ENCODE assay signal across 9 cellular contexts in genomic region chr1:248824701-248825100, GRCh38. TPM values are rescaled to one million over a fixed set of nuclear protein-coding genes. Genes with fewer than 3 reads are reported as not detected.
DNase-seq lines count a peak whose midpoint lies in the region; ATAC-seq, FAIRE-seq and TF ChIP-seq lines count a peak whose summit lies in the region.
"Had no signal": no experiment of that assay in that cellular context is flagged by ENCODE, and none has a peak within 500 bp of the region (broad histone marks: within the 10 kb centered on the region; RNA-seq: fewer than 3 reads in every experiment).

No MANE protein-coding gene starts in this region.

- peaks cover 14 to 21% of the 10 kb centered on the region in 2 experiments for H3K36me3 ChIP-seq in SK-N-SH (replicated peaks in 1 of 2; ENCODE audit: control insufficient read depth in 1 of 2, insufficient read depth in 2 of 2, low read length in 1 of 2)
- H3K36me3 ChIP-seq in keratinocyte (ENCODE audit: control insufficient read depth in 2 of 2, extremely low read depth in 1 of 2, insufficient read depth in 2 of 2, low read length in 2 of 2), result peaks cover 8 to 18% of the 10 kb centered on the region in 2 experiments

- peaks cover 2% of the 10 kb centered on the region for H3K9me1 ChIP-seq in keratinocyte (ENCODE audit: control insufficient read depth, extremely low read depth, insufficient read depth, low read length)

- peak overlapping the region; percentile 82 for H3K9ac ChIP-seq in SK-N-SH
- H3K9ac ChIP-seq in keratinocyte (ENCODE audit: control insufficient read depth, extremely low read depth, insufficient read depth, low read length), result peak overlapping the region; percentile 94

- intact Hi-C loops in sciatic nerve (cut with DNase I), result no loop called here

- TF ChIP-seq RAD21 in SK-N-SH (IDR thresholded peaks at IDR 0.05; ENCODE audit: low read length), result no peak

- peaks cover 49% of the 10 kb centered on the region for H3K79me2 ChIP-seq in SK-N-SH (ENCODE audit: insufficient read depth)
- peaks cover 54% of the 10 kb centered on the region for H3K79me2 ChIP-seq in keratinocyte (ENCODE audit: control insufficient read depth, insufficient read depth, low read length)

- DNase-seq in SK-N-SH (no peak), keratinocyte (ENCODE audit: low read depth, low spot score) (no peak), DMS79 treated with DMSO at 0.1 percent for 48 hours (lab: John Stamatoyannopoulos, UW) (no peak), HK-2 (ENCODE audit: unreplicated experiment) (no peak), sciatic nerve (ENCODE audit: low spot score) (no peak)

- no peaks in the 10 kb centered on the region for H3K27me3 Mint-ChIP-seq in activated T-helper 17 cell treated with anti-CD3 and anti-CD28 coated beads, Interleukin-2, amount 50 U/mL, for 72 hours
- no peaks in the 10 kb centered on the region for H3K27me3 Mint-ChIP-seq in stimulated activated memory B cell treated with anti-CD40 and anti-IgM and Interleukin-4, amounts not matched to agents 10 μg/mL and 1 μg/mL and 100 μg/mL, for 72 hours

- H3K4me1 ChIP-seq in SK-N-SH (ENCODE audit: control insufficient read depth in 1 of 2, insufficient read depth in 2 of 2, low read depth in 1 of 2, low read length in 1 of 2) (peaks cover 37 to 48% of the 10 kb centered on the region in 2 experiments), keratinocyte (ENCODE audit: control insufficient read depth, extremely low read depth, insufficient read depth, low read length) (peaks cover 24% of the 10 kb centered on the region)

- no peaks in the 10 kb centered on the region for H3K9me2 ChIP-seq in SK-N-SH

- no peak for ATAC-seq in SK-N-SH treated with all-trans-retinoic acid at 6 μM for 48 hours
- ATAC-seq in activated T-helper 17 cell treated with anti-CD3 and anti-CD28 coated beads, Interleukin-2, amount 50 U/mL, for 72 hours (replicated peaks), result no peak
- ATAC-seq in stimulated activated memory B cell treated with anti-CD40 and anti-IgM and Interleukin-4, amounts not matched to agents 10 μg/mL and 1 μg/mL and 100 μg/mL, for 72 hours, result no peak
- no peak for ATAC-seq in sciatic nerve

- no peak for FAIRE-seq in keratinocyte (lab: Jason Lieb, UNC)
- FAIRE-seq: RCC 7860 had no signal

- TF ChIP-seq EP300 in SK-N-SH (IDR thresholded peaks at IDR 0.05; ENCODE audit: borderline replicate concordance in 1 of 2, low read depth in 1 of 2, low read length in 1 of 2), result no peak

- 85% methylated on average over 3 of the region's 3 CpGs for WGBS in SK-N-SH (ENCODE audit: low lambda C conversion rate)

- dilution Hi-C loops in keratinocyte (cut with MboI; ENCODE audit: extremely low pct_ligation_motif_present, low sequenced_read_pairs), result no loop called here

- POLR2A ChIA-PET in SK-N-SH (lab: Yijun Ruan, JAX), result interaction anchor here (3.5 kb wide), 1 partner anchor 13 kb away, joined by 20 read pairs; the partner anchor contains the start of gene ZNF672

- TF ChIP-seq CTCF in SK-N-SH (IDR thresholded peaks at IDR 0.05), result no peak
- TF ChIP-seq CTCF in keratinocyte (optimal IDR thresholded peaks at IDR 0.05 in 1 of 3, IDR thresholded peaks at IDR 0.05 in 1 of 3, conservative IDR thresholded peaks at IDR 0.05 in 1 of 3; ENCODE audit: extremely low read depth in 1 of 3, insufficient read depth in 2 of 3, low read length in 3 of 3), result no peak

- H3K27me3 ChIP-seq in SK-N-SH (ENCODE audit: insufficient read depth), result no peaks in the 10 kb centered on the region
- no peaks in the 10 kb centered on the region for H3K27me3 ChIP-seq in keratinocyte (ENCODE audit: control insufficient read depth, extremely low read depth, insufficient read depth, low read length)

- peak overlapping the region; percentile 82 for H3K4me3 Mint-ChIP-seq in activated T-helper 17 cell treated with anti-CD3 and anti-CD28 coated beads, Interleukin-2, amount 50 U/mL, for 72 hours
- H3K4me3 Mint-ChIP-seq in stimulated activated memory B cell treated with anti-CD40 and anti-IgM and Interleukin-4, amounts not matched to agents 10 μg/mL and 1 μg/mL and 100 μg/mL, for 72 hours, result peak overlapping the region; percentile 98

- H4K20me1 ChIP-seq in SK-N-SH (ENCODE audit: insufficient read depth) (peaks cover 6% of the 10 kb centered on the region; the same call in 1 of the 2 replicates), keratinocyte (ENCODE audit: control insufficient read depth, extremely low read depth, insufficient read depth, low read length) (no peaks in the 10 kb centered on the region)

- CTCF ChIA-PET in SK-N-SH (lab: Yijun Ruan, JAX), result interaction anchor here (0.8 to 1.4 kb wide), 4 partner anchors 13 to 205 kb away, joined by 3 to 5 read pairs (median 4); partner anchors contain the start of gene ZNF672

- H2AFZ ChIP-seq in SK-N-SH (ENCODE audit: low read depth) (no peak overlapping the region), keratinocyte (ENCODE audit: control insufficient read depth, low read length) (no peak overlapping the region)

- H3K36me3 Mint-ChIP-seq in activated T-helper 17 cell treated with anti-CD3 and anti-CD28 coated beads, Interleukin-2, amount 50 U/mL, for 72 hours (ENCODE audit: low read depth), result peaks cover 68% of the 10 kb centered on the region
- peaks cover 34% of the 10 kb centered on the region for H3K36me3 Mint-ChIP-seq in stimulated activated memory B cell treated with anti-CD40 and anti-IgM and Interleukin-4, amounts not matched to agents 10 μg/mL and 1 μg/mL and 100 μg/mL, for 72 hours

- peak overlapping the region; percentile 81 for H3K4me2 ChIP-seq in SK-N-SH
- H3K4me2 ChIP-seq in keratinocyte (ENCODE audit: control insufficient read depth, extremely low read depth, insufficient read depth, low read depth, low read length), result peak overlapping the region; percentile 96

- peaks cover 4% of the 10 kb centered on the region for H3K9me3 Mint-ChIP-seq in activated T-helper 17 cell treated with anti-CD3 and anti-CD28 coated beads, Interleukin-2, amount 50 U/mL, for 72 hours
- no peaks in the 10 kb centered on the region for H3K9me3 Mint-ChIP-seq in stimulated activated memory B cell treated with anti-CD40 and anti-IgM and Interleukin-4, amounts not matched to agents 10 μg/mL and 1 μg/mL and 100 μg/mL, for 72 hours

- H3K27ac ChIP-seq in SK-N-SH (ENCODE audit: low read depth in 2 of 2, low read length in 1 of 2) (peak overlapping the region in 1 of 2 experiments; percentile 92; a peak in 2 of 4 replicates), keratinocyte (ENCODE audit: control insufficient read depth, insufficient read depth, low read length) (no peak overlapping the region)

- peak overlapping the region; percentile 95 for H3K27ac Mint-ChIP-seq in activated T-helper 17 cell treated with anti-CD3 and anti-CD28 coated beads, Interleukin-2, amount 50 U/mL, for 72 hours
- H3K27ac Mint-ChIP-seq in stimulated activated memory B cell treated with anti-CD40 and anti-IgM and Interleukin-4, amounts not matched to agents 10 μg/mL and 1 μg/mL and 100 μg/mL, for 72 hours, result peak overlapping the region; percentile 91

- peaks cover 37% of the 10 kb centered on the region for H3K4me1 Mint-ChIP-seq in activated T-helper 17 cell treated with anti-CD3 and anti-CD28 coated beads, Interleukin-2, amount 50 U/mL, for 72 hours
- peaks cover 72% of the 10 kb centered on the region for H3K4me1 Mint-ChIP-seq in stimulated activated memory B cell treated with anti-CD40 and anti-IgM and Interleukin-4, amounts not matched to agents 10 μg/mL and 1 μg/mL and 100 μg/mL, for 72 hours

- H3K9me3 ChIP-seq in SK-N-SH (no peaks in the 10 kb centered on the region), keratinocyte (ENCODE audit: control insufficient read depth, low read depth, low read length) (no peaks in the 10 kb centered on the region)

- peak overlapping the region; percentile 72 for H3K4me3 ChIP-seq in SK-N-SH (ENCODE audit: low read depth in 2 of 2, low read length in 1 of 2)
- peak overlapping the region; percentile 79 to 98 (median 97) for H3K4me3 ChIP-seq in keratinocyte (ENCODE audit: control insufficient read depth in 2 of 3, extremely low read depth in 1 of 3, insufficient read depth in 2 of 3, low read depth in 1 of 3, low read length in 3 of 3)

- H3F3A ChIP-seq in SK-N-SH (replicated peaks; ENCODE audit: insufficient read depth), result peaks cover 41% of the 10 kb centered on the region

RNA-seq across cellular contexts. Expression of gene SH3BP5L, which starts 1.0 kb away (rescaled TPM):
- polyA plus RNA-seq in SK-N-SH (2012; rRNA removed) (32.1 and 37.3 TPM in 2 replicates), keratinocyte (13.2 to 21.2 TPM (median 17.3 TPM) in 3 replicates)
- 16.7 and 25.0 TPM in 2 replicates for polyA plus RNA-seq in SK-N-SH (2012; cell fraction: cytosol; rRNA removed)
- 57.5 and 58.1 TPM in 2 replicates for polyA plus RNA-seq in SK-N-SH (2012; cell fraction: nucleus; rRNA removed)
- 10 to 100 TPM; 21.0 to 25.6 TPM for total RNA-seq in activated T-helper 17 cell treated with anti-CD3 and anti-CD28 coated beads, Interleukin-2, amount 50 U/mL, for 72 hours
- 7.3 TPM for polyA plus RNA-seq in keratinocyte (2011; ENCODE audit: low read depth)
- 13.4 and 16.9 TPM in 2 replicates for polyA plus RNA-seq in keratinocyte (2011; cell fraction: cytosol; rRNA removed)
- 29.2 TPM in 2 replicates for polyA plus RNA-seq in keratinocyte (2011; cell fraction: nucleus; rRNA removed)
- 11.7 and 17.9 TPM in 2 replicates for polyA plus RNA-seq in keratinocyte (2012; ENCODE audit: low replicate concordance)
- polyA minus RNA-seq in keratinocyte, result 15.0 to 26.4 TPM (median 20.5 TPM) in 3 replicates
- 18.4 TPM for polyA minus RNA-seq in keratinocyte (2011; cell fraction: cytosol; rRNA and poly(A)+ RNA removed)
- polyA minus RNA-seq in keratinocyte (2011; cell fraction: nucleus; rRNA and poly(A)+ RNA removed), result 12.1 and 15.7 TPM in 2 replicates
- total RNA-seq in sciatic nerve, result 19.7 TPM

RNA-seq across cellular contexts. Expression of gene ZNF672, which starts 13.3 kb away (rescaled TPM):
- polyA plus RNA-seq in SK-N-SH (2012; rRNA removed), result 14.2 and 16.0 TPM in 2 replicates
- 9.0 and 12.7 TPM in 2 replicates for polyA plus RNA-seq in SK-N-SH (2012; cell fraction: cytosol; rRNA removed)
- polyA plus RNA-seq in SK-N-SH (2012; cell fraction: nucleus; rRNA removed), result 24.5 and 34.1 TPM in 2 replicates
- 10 to 100 TPM; 36.1 to 38.8 TPM for total RNA-seq in activated T-helper 17 cell treated with anti-CD3 and anti-CD28 coated beads, Interleukin-2, amount 50 U/mL, for 72 hours
- 12.6 to 16.9 TPM (median 15.4 TPM) in 3 replicates for polyA plus RNA-seq in keratinocyte
- polyA plus RNA-seq in keratinocyte (2011; ENCODE audit: low read depth), result 2.9 TPM
- 11.3 and 12.8 TPM in 2 replicates for polyA plus RNA-seq in keratinocyte (2011; cell fraction: cytosol; rRNA removed)
- polyA plus RNA-seq in keratinocyte (2011; cell fraction: nucleus; rRNA removed), result 15.4 and 15.6 TPM in 2 replicates
- 11.2 and 12.4 TPM in 2 replicates for polyA plus RNA-seq in keratinocyte (2012; ENCODE audit: low replicate concordance)
- 14.9 to 19.9 TPM (median 19.3 TPM) in 3 replicates for polyA minus RNA-seq in keratinocyte
- polyA minus RNA-seq in keratinocyte (2011; cell fraction: cytosol; rRNA and poly(A)+ RNA removed), result 24.6 TPM
- polyA minus RNA-seq in keratinocyte (2011; cell fraction: nucleus; rRNA and poly(A)+ RNA removed), result 11.7 and 12.8 TPM in 2 replicates
- total RNA-seq in sciatic nerve, result 27.6 TPM

RNA-seq across cellular contexts. Expression of gene ZNF692, which starts 34.2 kb away (rescaled TPM):
- 47.0 and 62.9 TPM in 2 replicates for polyA plus RNA-seq in SK-N-SH (2012; rRNA removed)
- polyA plus RNA-seq in SK-N-SH (2012; cell fraction: cytosol; rRNA removed), result 8.9 and 14.8 TPM in 2 replicates
- 466 and 588 TPM in 2 replicates for polyA plus RNA-seq in SK-N-SH (2012; cell fraction: nucleus; rRNA removed)
- 100 to 1,000 TPM; 103 to 108 TPM for total RNA-seq in activated T-helper 17 cell treated with anti-CD3 and anti-CD28 coated beads, Interleukin-2, amount 50 U/mL, for 72 hours
- 18.7 to 48.9 TPM (median 27.0 TPM) in 3 replicates for polyA plus RNA-seq in keratinocyte
- polyA plus RNA-seq in keratinocyte (2011; ENCODE audit: low read depth), result 7.4 TPM
- 11.4 TPM in 2 replicates for polyA plus RNA-seq in keratinocyte (2011; cell fraction: cytosol; rRNA removed)
- 207 and 235 TPM in 2 replicates for polyA plus RNA-seq in keratinocyte (2011; cell fraction: nucleus; rRNA removed)
- polyA plus RNA-seq in keratinocyte (2012; ENCODE audit: low replicate concordance), result 17.6 and 43.9 TPM in 2 replicates
- 12.8 to 14.5 TPM (median 13.8 TPM) in 3 replicates for polyA minus RNA-seq in keratinocyte
- polyA minus RNA-seq in keratinocyte (2011; cell fraction: cytosol; rRNA and poly(A)+ RNA removed), result 15.2 TPM
- 22.2 and 23.7 TPM in 2 replicates for polyA minus RNA-seq in keratinocyte (2011; cell fraction: nucleus; rRNA and poly(A)+ RNA removed)
- 46.4 TPM for total RNA-seq in sciatic nerve
